In the genomic region with DNA sequence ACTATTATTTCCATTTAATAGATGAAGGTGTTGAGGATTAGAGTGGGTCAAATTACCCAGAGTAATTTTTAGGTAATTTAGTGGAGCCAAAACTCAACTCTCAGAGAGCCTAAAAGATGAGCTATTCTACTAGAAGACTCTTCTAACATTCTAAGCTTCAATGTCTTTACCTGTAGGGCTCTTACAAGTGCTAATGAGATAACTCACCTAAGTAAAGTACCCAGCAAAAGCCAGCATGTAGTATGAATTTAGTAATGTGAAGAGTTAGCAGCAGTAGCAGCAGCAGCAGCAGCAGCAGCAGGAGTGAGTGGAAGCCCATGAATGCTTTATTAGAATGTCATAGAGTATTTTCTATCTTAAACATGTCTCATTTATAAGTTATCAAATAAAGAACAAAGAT, we compare ENCODE assay signal across 24 cellular contexts.
"Had no signal": no experiment of that assay in that cellular context is flagged by ENCODE, and none has a peak within 500 bp of the region (broad histone marks: within the 10 kb centered on the region; RNA-seq: fewer than 3 reads in every experiment).

No MANE protein-coding gene starts in this region.

- H3K36me3 Mint-ChIP-seq: mesothelial cell of epicardium; naive B cell; naive thymus-derived CD8-positive, alpha-beta T cell had no signal

- H3K4me1 Mint-ChIP-seq: naive B cell; naive thymus-derived CD8-positive, alpha-beta T cell had no signal

- H3K4me1 ChIP-seq: colonic mucosa, esophagus squamous epithelium, gastrocnemius medialis, heart left ventricle, left lung, lower lobe of right lung had no signal

- H3K4me3 ChIP-seq: colonic mucosa, esophagus squamous epithelium, gastrocnemius medialis, heart left ventricle, left lung, lower lobe of right lung, mucosa of descending colon had no signal

- H3K27ac Mint-ChIP-seq: dendritic cell treated with granulocyte-macrophage colony-stimulating factor and Interleukin-4, amounts not matched to agents 40 ng/mL and 50 ng/mL, for 4 days; effector memory CD8-positive, alpha-beta T cell; endodermal cell; mesothelial cell of epicardium; naive B cell; naive thymus-derived CD8-positive, alpha-beta T cell had no signal

- H3K27me3 Mint-ChIP-seq: dendritic cell treated with granulocyte-macrophage colony-stimulating factor and Interleukin-4, amounts not matched to agents 40 ng/mL and 50 ng/mL, for 4 days; effector memory CD8-positive, alpha-beta T cell; naive B cell had no signal

- H3K4me3 Mint-ChIP-seq: dendritic cell treated with granulocyte-macrophage colony-stimulating factor and Interleukin-4, amounts not matched to agents 40 ng/mL and 50 ng/mL, for 4 days; effector memory CD8-positive, alpha-beta T cell; endodermal cell; mesothelial cell of epicardium; naive B cell; naive thymus-derived CD8-positive, alpha-beta T cell had no signal

- H3K36me3 ChIP-seq: colonic mucosa, esophagus squamous epithelium, gastrocnemius medialis, heart left ventricle, left lung, lower lobe of right lung had no signal

- H3K27me3 ChIP-seq: colonic mucosa, esophagus squamous epithelium, gastrocnemius medialis, heart left ventricle, left lung had no signal

- H3K9me3 Mint-ChIP-seq: dendritic cell treated with granulocyte-macrophage colony-stimulating factor and Interleukin-4, amounts not matched to agents 40 ng/mL and 50 ng/mL, for 4 days; endodermal cell; mesothelial cell of epicardium had no signal

- DNase-seq: colonic mucosa; cortex of kidney; effector CD8-positive, alpha-beta T cell; effector memory CD8-positive, alpha-beta T cell; endodermal cell; erythroblast; esophagus squamous epithelium; foreskin fibroblast; foreskin melanocyte; gastrocnemius medialis; heart left ventricle; hippocampal formation; left cardiac atrium; left lung; left ventricle myocardium superior; lower lobe of right lung; mesenchymal stem cell; mucosa of descending colon; naive B cell; naive thymus-derived CD8-positive, alpha-beta T cell had no signal

- H3K27ac ChIP-seq: colonic mucosa, epithelial cell of prostate, esophagus squamous epithelium, gastrocnemius medialis, heart left ventricle, left lung, lower lobe of right lung had no signal

- ATAC-seq: effector memory CD8-positive, alpha-beta T cell; esophagus mucosa; gastrocnemius medialis; heart left ventricle; left cardiac atrium; left lung; left ventricle myocardium superior; lower lobe of right lung; mucosa of descending colon; naive thymus-derived CD8-positive, alpha-beta T cell had no signal

- H3K9me3 ChIP-seq: colonic mucosa, esophagus squamous epithelium, gastrocnemius medialis, heart left ventricle, left lung, lower lobe of right lung, mucosa of descending colon had no signal
